In the genomic region with DNA sequence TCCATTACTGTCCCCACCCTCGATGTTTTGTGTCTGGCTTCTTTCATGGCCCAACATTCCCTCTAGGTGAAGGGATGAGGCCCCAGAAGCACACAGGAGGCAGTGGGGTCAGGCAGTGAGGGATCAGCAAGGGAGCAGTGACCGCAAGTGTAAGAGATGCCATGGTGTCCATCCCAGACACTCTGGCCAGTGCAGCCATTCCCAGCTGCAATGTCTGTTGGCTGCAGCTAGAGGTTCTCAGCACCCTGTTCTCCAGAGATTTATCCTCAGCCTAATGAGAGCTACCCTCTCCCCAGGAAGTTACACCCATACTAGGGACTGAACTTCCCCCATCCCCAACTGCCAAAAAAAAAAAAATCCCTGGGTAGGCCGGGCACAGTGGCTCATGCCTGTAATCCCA, we compare ENCODE assay signal across 8 cellular contexts. TPM values are rescaled to one million over a fixed set of nuclear protein-coding genes. Genes with fewer than 3 reads are reported as not detected.
DNase-seq lines count a peak whose midpoint lies in the region; ATAC-seq lines count a peak whose summit lies in the region.

No MANE protein-coding gene starts in this region.

- H3K9me2 ChIP-seq in GM23248 (ENCODE audit: insufficient read depth), result no peaks in the 10 kb centered on the region

- no peak overlapping the region for H3K27ac ChIP-seq in GM23248

- no peaks in the 10 kb centered on the region for H3K79me2 ChIP-seq in GM23248 (ENCODE audit: insufficient read depth)

- H3K4me1 ChIP-seq in GM23248 (ENCODE audit: insufficient read depth), result peaks cover 7% of the 10 kb centered on the region

- peak; percentile 23 for DNase-seq in ACHN
- peak; percentile 17 for DNase-seq in GM23248
- peak; percentile 22 for DNase-seq in UCSD-AML1 (lab: John Stamatoyannopoulos, UW; ENCODE audit: unreplicated experiment)
- peak; percentile 50 for DNase-seq in iPS-NIHi11 (ENCODE audit: low spot score)
- DNase-seq in stimulated activated CD4-positive, alpha-beta T cell treated with anti-CD3 and anti-CD28 coated beads, Interleukin-2, amount 100 ng/mL, for 24 hours, result no peak
- DNase-seq in NAMALWA (ENCODE audit: low spot score), result no peak

- H3K4me3 ChIP-seq in GM23248, result no peak overlapping the region

- no peak overlapping the region for H3K4me2 ChIP-seq in GM23248 (ENCODE audit: unreplicated experiment)

- in situ Hi-C loops in ACHN (cut with HindIII; ENCODE audit: low pct_ligation_motif_present, low pct_unique_long_range_greater_than_20kb, low sequenced_read_pairs) (no loop called here), GM23248 (cut with MboI) (no loop called here)

- H3K9me3 ChIP-seq in GM23248 (ENCODE audit: low read depth), result no peaks in the 10 kb centered on the region

- H3K27me3 ChIP-seq in GM23248 (replicated peaks; ENCODE audit: insufficient read depth), result no peaks in the 10 kb centered on the region

- H3K9ac ChIP-seq in GM23248, result no peak overlapping the region

- no peaks in the 10 kb centered on the region for H3K36me3 ChIP-seq in GM23248 (ENCODE audit: low read depth)

- 73 to 74% methylated on average over 3 of the region's 3 CpGs for WGBS in GM23248 (ENCODE audit: low coverage in 1 of 2, low lambda C conversion rate in 2 of 2, missing lambda C conversion rate in 2 of 2), 2 experiments

- H4K20me1 ChIP-seq in GM23248 (ENCODE audit: insufficient read depth), result no peaks in the 10 kb centered on the region

- no peak for ATAC-seq in HG02885 (IDR thresholded peaks at IDR 0.05; ENCODE audit: poor library complexity, unreplicated experiment)
- no peak for ATAC-seq in GM19455 (IDR thresholded peaks at IDR 0.05; ENCODE audit: unreplicated experiment)

- no peak overlapping the region for H2AFZ ChIP-seq in GM23248

- no peaks in the 10 kb centered on the region; the same call in 1 of the 2 replicates for H3F3A ChIP-seq in GM23248 (ENCODE audit: insufficient read depth)

RNA-seq across cellular contexts. Expression of a gene that starts 40.2 kb away (rescaled TPM):
- 6.6 and 10.3 TPM in 2 replicates for total RNA-seq in GM23248 (2014; rRNA removed; shearing (Covaris generic))
- 2.7 and 5.2 TPM in 2 replicates for polyA plus RNA-seq in GM23248 (2016; fragmentation: Nextera tagmentation; extraction: Ambion mirVana)

Comparison
In these comparisons a context has a peak if more than half of its experiments do, and no peak if none do; other contexts are left out.
1. DNase-seq: peak in ACHN (single experiment), GM23248 (single experiment), UCSD-AML1 (single experiment) and iPS-NIHi11 (single experiment); none in stimulated activated CD4-positive, alpha-beta T cell treated with anti-CD3 and anti-CD28 coated beads, Interleukin-2, amount 100 ng/mL, for 24 hours (0 of 2) and NAMALWA (single experiment).